Comparison of ENCODE assay signal across 8 cellular contexts in the genomic region with DNA sequence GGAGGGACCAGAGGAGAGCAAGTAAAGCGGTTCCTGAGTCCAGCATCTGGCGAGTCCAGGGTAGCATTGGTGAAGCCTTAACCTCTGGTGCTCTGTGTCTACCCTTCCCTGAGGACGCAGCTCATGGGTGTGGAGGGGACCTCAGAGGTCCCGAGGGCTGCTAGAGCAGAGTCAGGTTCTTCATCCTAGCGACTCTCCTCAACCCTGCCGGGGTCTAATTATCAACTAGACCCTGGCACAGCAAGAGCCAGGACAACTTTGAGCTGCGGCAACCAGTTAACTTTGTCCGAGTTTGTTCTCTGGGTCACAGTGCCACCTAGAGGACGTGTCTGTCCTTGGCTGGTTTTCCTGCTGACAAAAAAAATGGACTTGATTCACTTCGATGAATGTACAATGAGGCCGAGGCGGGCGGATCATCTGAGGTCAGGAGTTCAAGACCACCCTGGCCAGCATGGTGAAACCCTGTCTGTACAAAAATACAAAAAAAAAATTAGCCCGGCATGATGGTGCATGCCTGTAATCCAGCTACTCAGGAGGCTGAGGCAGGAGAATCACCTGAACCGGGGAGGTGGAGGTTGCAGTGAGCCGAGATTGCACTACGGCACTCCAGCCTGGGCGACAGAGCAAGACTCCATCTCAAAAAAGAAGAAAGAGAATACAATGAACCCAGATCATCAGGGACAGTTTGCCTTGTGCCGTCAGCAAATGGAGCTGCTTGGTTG. TPM values are rescaled to one million over a fixed set of nuclear protein-coding genes. Genes with fewer than 3 reads are reported as not detected.
DNase-seq lines count a peak whose midpoint lies in the region; ATAC-seq and TF ChIP-seq lines count a peak whose summit lies in the region.

No MANE protein-coding gene starts in this region.

- no peaks in the 10 kb centered on the region for H3K9me2 ChIP-seq in neural cell (ENCODE audit: insufficient read depth, low read length)

- no peaks in the 10 kb centered on the region for H3F3A ChIP-seq in neural cell (ENCODE audit: insufficient read depth, low read length, poor library complexity, severe bottlenecking)

- TF ChIP-seq CTCF in RWPE2 (IDR thresholded peaks at IDR 0.05; ENCODE audit: poor library complexity, severe bottlenecking) (peak; percentile 90), fibroblast of pulmonary artery (IDR thresholded peaks at IDR 0.05; ENCODE audit: low read length, missing control alignments) (peak; percentile 81), neural cell (IDR thresholded peaks at IDR 0.05; ENCODE audit: poor library complexity, severe bottlenecking) (peak; percentile 94)

- ATAC-seq in RWPE2 (ENCODE audit: low read depth) (peak; percentile 13; the same call in 1 of the 3 replicates), GM21423 (IDR thresholded peaks at IDR 0.05; ENCODE audit: unreplicated experiment) (no peak)

- H3K27me3 ChIP-seq in RWPE2 (ENCODE audit: insufficient read depth, poor library complexity, severe bottlenecking) (no peaks in the 10 kb centered on the region), neural cell (ENCODE audit: insufficient read depth, low read depth, low read length) (no peaks in the 10 kb centered on the region)

- H3K9me3 ChIP-seq in RWPE2 (ENCODE audit: severe bottlenecking) (no peaks in the 10 kb centered on the region), neural cell (ENCODE audit: low read length) (no peaks in the 10 kb centered on the region)

- no peak overlapping the region for H3K4me2 ChIP-seq in neural cell (ENCODE audit: low read length)

- TF ChIP-seq RAD21 in neural cell (conservative IDR thresholded peaks at IDR 0.05): peak; percentile 94

- no peak overlapping the region for H2AFZ ChIP-seq in neural cell (ENCODE audit: low read depth, low read length)

- DNase-seq in Daoy (ENCODE audit: low read depth): peak; percentile 78
- DNase-seq in Kasumi-1 (lab: John Stamatoyannopoulos, UW): peak; percentile 74 to 76
- no peak for DNase-seq in RWPE2 (ENCODE audit: low spot score)
- DNase-seq in activated T-helper 9 cell treated with anti-CD3 and anti-CD28 coated beads, Interleukin-2, amount 50 U/mL, for 16 hours (ENCODE audit: low read depth): peak; percentile 64
- peak; percentile 90 for DNase-seq in fibroblast of pulmonary artery (ENCODE audit: low read depth)
- peak; percentile 72 for DNase-seq in stimulated activated naive CD4-positive, alpha-beta T cell treated with Interleukin-2 at 50 U/mL for 16 hours (lab: John Stamatoyannopoulos, UW)

- H3K36me3 ChIP-seq in RWPE2 (ENCODE audit: low read depth) (peaks cover 39% of the 10 kb centered on the region), neural cell (ENCODE audit: insufficient read depth, low read length) (no peaks in the 10 kb centered on the region)

- H4K20me1 ChIP-seq in neural cell (ENCODE audit: insufficient read depth): no peaks in the 10 kb centered on the region

- H3K4me3 ChIP-seq in RWPE2 (ENCODE audit: severe bottlenecking): no peak overlapping the region
- H3K4me3 ChIP-seq in fibroblast of pulmonary artery (replicated peaks; ENCODE audit: low read depth, low read length): no peak overlapping the region
- H3K4me3 ChIP-seq in neural cell (ENCODE audit: low read length): no peak overlapping the region

- TF ChIP-seq EP300 in neural cell (conservative IDR thresholded peaks at IDR 0.05; ENCODE audit: poor library complexity, severe bottlenecking): no peak

- H3K9ac ChIP-seq in neural cell (ENCODE audit: low read length): peak overlapping the region; percentile 66

- peaks cover 22% of the 10 kb centered on the region for H3K4me1 ChIP-seq in RWPE2 (ENCODE audit: insufficient read depth, poor library complexity, severe bottlenecking)

- H3K27ac ChIP-seq in RWPE2 (ENCODE audit: poor library complexity, severe bottlenecking) (peak overlapping the region; percentile 86), neural cell (ENCODE audit: low read length) (peak overlapping the region; percentile 89)

- H3K79me2 ChIP-seq in neural cell (replicated peaks; ENCODE audit: insufficient read depth, low read length): no peaks in the 10 kb centered on the region

TF ChIP-seq in neural cell, 6 proteins besides CTCF, POLR2A, EP300 and RAD21:
- TF ChIP-seq MXI1 (conservative IDR thresholded peaks at IDR 0.05; ENCODE audit: poor library complexity, severe bottlenecking): no peak
- TF ChIP-seq TAF1 (IDR thresholded peaks at IDR 0.05; ENCODE audit: low read depth): peak; percentile 23
- TF ChIP-seq EZH2 (IDR thresholded peaks at IDR 0.05; ENCODE audit: borderline replicate concordance, insufficient read depth, low read length, poor library complexity, severe bottlenecking): no peak
- peak; percentile 86 for TF ChIP-seq SMC3 (conservative IDR thresholded peaks at IDR 0.05; ENCODE audit: poor library complexity)
- no peak for TF ChIP-seq POLR2AphosphoS5 (IDR thresholded peaks at IDR 0.05)

RNA-seq across cellular contexts. Expression of gene TSSK6, which starts 24.9 kb away (rescaled TPM):
- 1.8 and 3.1 TPM in 2 replicates for total RNA-seq in Daoy (2014; rRNA removed; shearing (Covaris generic))
- polyA plus RNA-seq in neural cell: 4.5 and 5.3 TPM in 2 replicates
- polyA minus RNA-seq in neural cell: 5.4 and 7.3 TPM in 2 replicates

RNA-seq across cellular contexts. Expression of gene NDUFA13, which starts 25.6 kb away (rescaled TPM):
- total RNA-seq in Daoy (2014; rRNA removed; shearing (Covaris generic)): 96.6 and 152 TPM in 2 replicates
- polyA plus RNA-seq in neural cell: 266 and 308 TPM in 2 replicates
- 102 and 122 TPM in 2 replicates for polyA minus RNA-seq in neural cell

RNA-seq across cellular contexts. Expression of gene YJEFN3, which starts 38.3 kb away (rescaled TPM):
- 1.4 and 2.7 TPM in 2 replicates for total RNA-seq in Daoy (2014; rRNA removed; shearing (Covaris generic))
- 26.9 and 28.1 TPM in 2 replicates for polyA plus RNA-seq in neural cell
- polyA minus RNA-seq in neural cell: 3.4 and 4.6 TPM in 2 replicates

RNA-seq across cellular contexts. Expression of gene CILP2, which starts 47.7 kb away (rescaled TPM):
- total RNA-seq in Daoy (2014; rRNA removed; shearing (Covaris generic)): 0.40 and 1.0 TPM in 2 replicates
- polyA plus RNA-seq in neural cell: 0.60 and 0.84 TPM in 2 replicates
- polyA minus RNA-seq in neural cell: 0.46 and 0.49 TPM in 2 replicates
